1 cellular context compared by ENCODE assay signal in the genomic region with DNA sequence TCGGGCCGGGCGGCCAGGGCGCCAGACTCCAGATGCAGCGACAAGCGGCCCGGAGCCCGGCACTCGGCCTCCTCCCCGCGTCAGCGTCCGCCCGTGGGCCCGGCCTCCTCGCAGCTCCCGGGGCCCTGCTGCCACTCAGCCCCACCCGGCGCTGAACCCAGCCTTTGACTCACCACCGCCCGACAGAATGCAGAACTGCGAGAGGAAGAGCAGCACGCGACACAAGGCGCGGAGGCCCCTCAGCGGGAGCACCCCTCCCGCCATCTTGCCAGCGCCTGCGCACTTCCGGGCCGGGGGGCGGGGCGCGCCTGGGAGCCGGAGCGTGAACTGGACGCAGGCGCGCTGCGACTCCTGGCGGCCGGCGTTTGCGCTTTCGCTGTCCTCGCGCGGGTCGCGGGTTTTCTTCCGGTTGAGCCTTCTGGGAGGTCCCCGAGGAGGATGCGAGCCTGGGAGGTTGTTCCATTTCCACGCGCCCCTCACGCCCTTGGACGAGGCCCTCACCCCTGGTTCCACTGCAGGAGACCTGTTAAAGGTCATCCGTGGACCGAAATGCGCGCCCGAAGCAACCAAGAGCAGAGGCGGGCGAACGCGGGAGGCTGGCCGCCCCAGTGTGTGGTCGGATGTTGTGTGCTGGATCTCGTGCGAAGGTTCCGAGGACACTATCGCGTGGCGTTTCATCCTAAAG.
TF ChIP-seq lines count a peak whose summit lies in the region.

A gene with protein sequence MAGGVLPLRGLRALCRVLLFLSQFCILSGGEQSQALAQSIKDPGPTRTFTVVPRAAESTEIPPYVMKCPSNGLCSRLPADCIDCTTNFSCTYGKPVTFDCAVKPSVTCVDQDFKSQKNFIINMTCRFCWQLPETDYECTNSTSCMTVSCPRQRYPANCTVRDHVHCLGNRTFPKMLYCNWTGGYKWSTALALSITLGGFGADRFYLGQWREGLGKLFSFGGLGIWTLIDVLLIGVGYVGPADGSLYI (minus strand): TSS at position 284 of the 685 bp plus-strand sequence. CDS start 20 bp downstream, at position 264.

TF ChIP-seq in K562, 482 proteins besides CTCF, POLR2A, EP300 and RAD21 (continued from another document and continues in another):
- TF ChIP-seq, protein P1, sequence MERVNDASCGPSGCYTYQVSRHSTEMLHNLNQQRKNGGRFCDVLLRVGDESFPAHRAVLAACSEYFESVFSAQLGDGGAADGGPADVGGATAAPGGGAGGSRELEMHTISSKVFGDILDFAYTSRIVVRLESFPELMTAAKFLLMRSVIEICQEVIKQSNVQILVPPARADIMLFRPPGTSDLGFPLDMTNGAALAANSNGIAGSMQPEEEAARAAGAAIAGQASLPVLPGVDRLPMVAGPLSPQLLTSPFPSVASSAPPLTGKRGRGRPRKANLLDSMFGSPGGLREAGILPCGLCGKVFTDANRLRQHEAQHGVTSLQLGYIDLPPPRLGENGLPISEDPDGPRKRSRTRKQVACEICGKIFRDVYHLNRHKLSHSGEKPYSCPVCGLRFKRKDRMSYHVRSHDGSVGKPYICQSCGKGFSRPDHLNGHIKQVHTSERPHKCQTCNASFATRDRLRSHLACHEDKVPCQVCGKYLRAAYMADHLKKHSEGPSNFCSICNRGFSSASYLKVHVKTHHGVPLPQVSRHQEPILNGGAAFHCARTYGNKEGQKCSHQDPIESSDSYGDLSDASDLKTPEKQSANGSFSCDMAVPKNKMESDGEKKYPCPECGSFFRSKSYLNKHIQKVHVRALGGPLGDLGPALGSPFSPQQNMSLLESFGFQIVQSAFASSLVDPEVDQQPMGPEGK (CRISPR knock-in tag; IDR thresholded peaks at IDR 0.05; ENCODE audit: borderline replicate concordance), result no peak
- peak; percentile 52 for TF ChIP-seq FIP1L1 (IDR thresholded peaks at IDR 0.05; ENCODE audit: low read depth, low read length, poor library complexity, severe bottlenecking)
- TF ChIP-seq LARP7 (IDR thresholded peaks at IDR 0.05), result no peak
- TF ChIP-seq, protein P2, sequence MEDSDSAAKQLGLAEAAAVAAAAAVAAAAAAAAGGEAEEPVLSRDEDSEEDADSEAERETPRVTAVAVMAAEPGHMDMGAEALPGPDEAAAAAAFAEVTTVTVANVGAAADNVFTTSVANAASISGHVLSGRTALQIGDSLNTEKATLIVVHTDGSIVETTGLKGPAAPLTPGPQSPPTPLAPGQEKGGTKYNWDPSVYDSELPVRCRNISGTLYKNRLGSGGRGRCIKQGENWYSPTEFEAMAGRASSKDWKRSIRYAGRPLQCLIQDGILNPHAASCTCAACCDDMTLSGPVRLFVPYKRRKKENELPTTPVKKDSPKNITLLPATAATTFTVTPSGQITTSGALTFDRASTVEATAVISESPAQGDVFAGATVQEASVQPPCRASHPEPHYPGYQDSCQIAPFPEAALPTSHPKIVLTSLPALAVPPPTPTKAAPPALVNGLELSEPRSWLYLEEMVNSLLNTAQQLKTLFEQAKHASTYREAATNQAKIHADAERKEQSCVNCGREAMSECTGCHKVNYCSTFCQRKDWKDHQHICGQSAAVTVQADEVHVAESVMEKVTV (CRISPR knock-in tag; IDR thresholded peaks at IDR 0.05), result peak; percentile 39; the same call in 1 of the 2 replicates
- TF ChIP-seq MTA2 (IDR thresholded peaks at IDR 0.05; ENCODE audit: low read depth), result peak; percentile 50; the same call in 1 of the 2 replicates
- TF ChIP-seq ZNF644 (tag; IDR thresholded peaks at IDR 0.05; ENCODE audit: low read depth), result peak; percentile 67
- TF ChIP-seq ELF1 (tag; IDR thresholded peaks at IDR 0.05), result peak; percentile 95
- peak; percentile 86 for TF ChIP-seq ZBTB17 (CRISPR knock-in tag; IDR thresholded peaks at IDR 0.05)
- peak; percentile 27 for TF ChIP-seq FUS (optimal IDR thresholded peaks at IDR 0.05; ENCODE audit: low read depth, low read length)
- TF ChIP-seq, protein P3, sequence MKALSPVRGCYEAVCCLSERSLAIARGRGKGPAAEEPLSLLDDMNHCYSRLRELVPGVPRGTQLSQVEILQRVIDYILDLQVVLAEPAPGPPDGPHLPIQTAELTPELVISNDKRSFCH (CRISPR knock-in tag; IDR thresholded peaks at IDR 0.05), result no peak
- TF ChIP-seq, protein P3 (tag; IDR thresholded peaks at IDR 0.05), result no peak
- no peak for TF ChIP-seq HNRNPUL1 (IDR thresholded peaks at IDR 0.05; ENCODE audit: low read length)
- TF ChIP-seq, protein P4, sequence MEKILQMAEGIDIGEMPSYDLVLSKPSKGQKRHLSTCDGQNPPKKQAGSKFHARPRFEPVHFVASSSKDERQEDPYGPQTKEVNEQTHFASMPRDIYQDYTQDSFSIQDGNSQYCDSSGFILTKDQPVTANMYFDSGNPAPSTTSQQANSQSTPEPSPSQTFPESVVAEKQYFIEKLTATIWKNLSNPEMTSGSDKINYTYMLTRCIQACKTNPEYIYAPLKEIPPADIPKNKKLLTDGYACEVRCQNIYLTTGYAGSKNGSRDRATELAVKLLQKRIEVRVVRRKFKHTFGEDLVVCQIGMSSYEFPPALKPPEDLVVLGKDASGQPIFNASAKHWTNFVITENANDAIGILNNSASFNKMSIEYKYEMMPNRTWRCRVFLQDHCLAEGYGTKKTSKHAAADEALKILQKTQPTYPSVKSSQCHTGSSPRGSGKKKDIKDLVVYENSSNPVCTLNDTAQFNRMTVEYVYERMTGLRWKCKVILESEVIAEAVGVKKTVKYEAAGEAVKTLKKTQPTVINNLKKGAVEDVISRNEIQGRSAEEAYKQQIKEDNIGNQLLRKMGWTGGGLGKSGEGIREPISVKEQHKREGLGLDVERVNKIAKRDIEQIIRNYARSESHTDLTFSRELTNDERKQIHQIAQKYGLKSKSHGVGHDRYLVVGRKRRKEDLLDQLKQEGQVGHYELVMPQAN (IDR thresholded peaks at IDR 0.05; ENCODE audit: borderline replicate concordance), result peak; percentile 56; the same call in 1 of the 2 replicates
- peak; percentile 89 for TF ChIP-seq DIDO1 (tag; IDR thresholded peaks at IDR 0.05; ENCODE audit: low read depth)
- TF ChIP-seq DDX20 (tag; IDR thresholded peaks at IDR 0.05; ENCODE audit: low read depth), result no peak
- TF ChIP-seq SMC3 (conservative IDR thresholded peaks at IDR 0.05; ENCODE audit: insufficient read depth, low read depth, low read length), result peak; percentile 53
- TF ChIP-seq, protein P5, sequence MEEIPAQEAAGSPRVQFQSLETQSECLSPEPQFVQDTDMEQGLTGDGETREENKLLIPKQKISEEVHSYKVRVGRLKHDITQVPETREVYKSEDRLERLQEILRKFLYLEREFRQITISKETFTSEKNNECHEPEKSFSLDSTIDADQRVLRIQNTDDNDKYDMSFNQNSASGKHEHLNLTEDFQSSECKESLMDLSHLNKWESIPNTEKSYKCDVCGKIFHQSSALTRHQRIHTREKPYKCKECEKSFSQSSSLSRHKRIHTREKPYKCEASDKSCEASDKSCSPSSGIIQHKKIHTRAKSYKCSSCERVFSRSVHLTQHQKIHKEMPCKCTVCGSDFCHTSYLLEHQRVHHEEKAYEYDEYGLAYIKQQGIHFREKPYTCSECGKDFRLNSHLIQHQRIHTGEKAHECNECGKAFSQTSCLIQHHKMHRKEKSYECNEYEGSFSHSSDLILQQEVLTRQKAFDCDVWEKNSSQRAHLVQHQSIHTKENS (CRISPR knock-in tag; IDR thresholded peaks at IDR 0.05), result no peak
- TF ChIP-seq TEAD4 (IDR thresholded peaks at IDR 0.05; ENCODE audit: low read length), result peak; percentile 13; the same call in 1 of the 2 replicates
- no peak for TF ChIP-seq TEAD4 (CRISPR knock-in tag; IDR thresholded peaks at IDR 0.05; ENCODE audit: borderline replicate concordance)
- TF ChIP-seq POLR3A (IDR thresholded peaks at IDR 0.05; ENCODE audit: borderline replicate concordance, extremely low read depth, insufficient read depth, insufficient read length), result no peak
- TF ChIP-seq, protein P6, sequence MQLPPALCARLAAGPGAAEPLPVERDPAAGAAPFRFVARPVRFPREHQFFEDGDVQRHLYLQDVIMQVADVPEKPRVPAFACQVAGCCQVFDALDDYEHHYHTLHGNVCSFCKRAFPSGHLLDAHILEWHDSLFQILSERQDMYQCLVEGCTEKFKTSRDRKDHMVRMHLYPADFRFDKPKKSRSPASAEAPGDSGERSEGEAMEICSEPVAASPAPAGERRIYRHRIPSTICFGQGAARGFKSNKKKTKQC (CRISPR knock-in tag; IDR thresholded peaks at IDR 0.05), result peak; percentile 32; the same call in 1 of the 2 replicates
- TF ChIP-seq, protein P7, sequence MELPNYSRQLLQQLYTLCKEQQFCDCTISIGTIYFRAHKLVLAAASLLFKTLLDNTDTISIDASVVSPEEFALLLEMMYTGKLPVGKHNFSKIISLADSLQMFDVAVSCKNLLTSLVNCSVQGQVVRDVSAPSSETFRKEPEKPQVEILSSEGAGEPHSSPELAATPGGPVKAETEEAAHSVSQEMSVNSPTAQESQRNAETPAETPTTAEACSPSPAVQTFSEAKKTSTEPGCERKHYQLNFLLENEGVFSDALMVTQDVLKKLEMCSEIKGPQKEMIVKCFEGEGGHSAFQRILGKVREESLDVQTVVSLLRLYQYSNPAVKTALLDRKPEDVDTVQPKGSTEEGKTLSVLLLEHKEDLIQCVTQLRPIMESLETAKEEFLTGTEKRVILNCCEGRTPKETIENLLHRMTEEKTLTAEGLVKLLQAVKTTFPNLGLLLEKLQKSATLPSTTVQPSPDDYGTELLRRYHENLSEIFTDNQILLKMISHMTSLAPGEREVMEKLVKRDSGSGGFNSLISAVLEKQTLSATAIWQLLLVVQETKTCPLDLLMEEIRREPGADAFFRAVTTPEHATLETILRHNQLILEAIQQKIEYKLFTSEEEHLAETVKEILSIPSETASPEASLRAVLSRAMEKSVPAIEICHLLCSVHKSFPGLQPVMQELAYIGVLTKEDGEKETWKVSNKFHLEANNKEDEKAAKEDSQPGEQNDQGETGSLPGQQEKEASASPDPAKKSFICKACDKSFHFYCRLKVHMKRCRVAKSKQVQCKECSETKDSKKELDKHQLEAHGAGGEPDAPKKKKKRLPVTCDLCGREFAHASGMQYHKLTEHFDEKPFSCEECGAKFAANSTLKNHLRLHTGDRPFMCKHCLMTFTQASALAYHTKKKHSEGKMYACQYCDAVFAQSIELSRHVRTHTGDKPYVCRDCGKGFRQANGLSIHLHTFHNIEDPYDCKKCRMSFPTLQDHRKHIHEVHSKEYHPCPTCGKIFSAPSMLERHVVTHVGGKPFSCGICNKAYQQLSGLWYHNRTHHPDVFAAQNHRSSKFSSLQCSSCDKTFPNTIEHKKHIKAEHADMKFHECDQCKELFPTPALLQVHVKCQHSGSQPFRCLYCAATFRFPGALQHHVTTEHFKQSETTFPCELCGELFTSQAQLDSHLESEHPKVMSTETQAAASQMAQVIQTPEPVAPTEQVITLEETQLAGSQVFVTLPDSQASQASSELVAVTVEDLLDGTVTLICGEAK (IDR thresholded peaks at IDR 0.05), result peak; percentile 90
- TF ChIP-seq, protein P7 (CRISPR knock-in tag; IDR thresholded peaks at IDR 0.05), result no peak
- TF ChIP-seq ATF1 (CRISPR knock-in tag; IDR thresholded peaks at IDR 0.05), result 0 out of 2 replicates have a peak, but pooled peaks have one; percentile 2
- TF ChIP-seq ATF1 (tag; IDR thresholded peaks at IDR 0.05), result peak; percentile 90
- TF ChIP-seq, protein P8, sequence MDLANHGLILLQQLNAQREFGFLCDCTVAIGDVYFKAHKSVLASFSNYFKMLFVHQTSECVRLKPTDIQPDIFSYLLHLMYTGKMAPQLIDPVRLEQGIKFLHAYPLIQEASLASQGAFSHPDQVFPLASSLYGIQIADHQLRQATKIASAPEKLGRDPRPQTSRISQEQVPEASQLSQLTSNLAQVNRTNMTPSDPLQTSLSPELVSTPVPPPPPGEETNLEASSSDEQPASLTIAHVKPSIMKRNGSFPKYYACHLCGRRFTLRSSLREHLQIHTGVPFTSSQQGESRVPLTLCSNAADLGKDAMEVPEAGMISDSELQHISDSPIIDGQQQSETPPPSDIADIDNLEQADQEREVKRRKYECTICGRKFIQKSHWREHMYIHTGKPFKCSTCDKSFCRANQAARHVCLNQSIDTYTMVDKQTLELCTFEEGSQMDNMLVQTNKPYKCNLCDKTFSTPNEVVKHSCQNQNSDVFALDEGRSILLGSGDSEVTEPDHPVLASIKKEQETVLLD (IDR thresholded peaks at IDR 0.05), result peak; percentile 93
- 0 out of 2 replicates have a peak, but pooled peaks have one; percentile 21 for TF ChIP-seq TCF3 (CRISPR knock-in tag; IDR thresholded peaks at IDR 0.05)
- TF ChIP-seq, protein P9, sequence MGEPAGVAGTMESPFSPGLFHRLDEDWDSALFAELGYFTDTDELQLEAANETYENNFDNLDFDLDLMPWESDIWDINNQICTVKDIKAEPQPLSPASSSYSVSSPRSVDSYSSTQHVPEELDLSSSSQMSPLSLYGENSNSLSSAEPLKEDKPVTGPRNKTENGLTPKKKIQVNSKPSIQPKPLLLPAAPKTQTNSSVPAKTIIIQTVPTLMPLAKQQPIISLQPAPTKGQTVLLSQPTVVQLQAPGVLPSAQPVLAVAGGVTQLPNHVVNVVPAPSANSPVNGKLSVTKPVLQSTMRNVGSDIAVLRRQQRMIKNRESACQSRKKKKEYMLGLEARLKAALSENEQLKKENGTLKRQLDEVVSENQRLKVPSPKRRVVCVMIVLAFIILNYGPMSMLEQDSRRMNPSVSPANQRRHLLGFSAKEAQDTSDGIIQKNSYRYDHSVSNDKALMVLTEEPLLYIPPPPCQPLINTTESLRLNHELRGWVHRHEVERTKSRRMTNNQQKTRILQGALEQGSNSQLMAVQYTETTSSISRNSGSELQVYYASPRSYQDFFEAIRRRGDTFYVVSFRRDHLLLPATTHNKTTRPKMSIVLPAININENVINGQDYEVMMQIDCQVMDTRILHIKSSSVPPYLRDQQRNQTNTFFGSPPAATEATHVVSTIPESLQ (CRISPR knock-in tag; IDR thresholded peaks at IDR 0.05), result peak; percentile 48; the same call in 1 of the 2 replicates
- TF ChIP-seq SMARCC2 (IDR thresholded peaks at IDR 0.05; ENCODE audit: low read depth), result no peak
- no peak for TF ChIP-seq ZNF551 (CRISPR knock-in tag; IDR thresholded peaks at IDR 0.05)
- no peak for TF ChIP-seq ZNF830 (CRISPR knock-in tag; IDR thresholded peaks at IDR 0.05)
